ENCODE assay signal across 1 cellular context in the genomic region with DNA sequence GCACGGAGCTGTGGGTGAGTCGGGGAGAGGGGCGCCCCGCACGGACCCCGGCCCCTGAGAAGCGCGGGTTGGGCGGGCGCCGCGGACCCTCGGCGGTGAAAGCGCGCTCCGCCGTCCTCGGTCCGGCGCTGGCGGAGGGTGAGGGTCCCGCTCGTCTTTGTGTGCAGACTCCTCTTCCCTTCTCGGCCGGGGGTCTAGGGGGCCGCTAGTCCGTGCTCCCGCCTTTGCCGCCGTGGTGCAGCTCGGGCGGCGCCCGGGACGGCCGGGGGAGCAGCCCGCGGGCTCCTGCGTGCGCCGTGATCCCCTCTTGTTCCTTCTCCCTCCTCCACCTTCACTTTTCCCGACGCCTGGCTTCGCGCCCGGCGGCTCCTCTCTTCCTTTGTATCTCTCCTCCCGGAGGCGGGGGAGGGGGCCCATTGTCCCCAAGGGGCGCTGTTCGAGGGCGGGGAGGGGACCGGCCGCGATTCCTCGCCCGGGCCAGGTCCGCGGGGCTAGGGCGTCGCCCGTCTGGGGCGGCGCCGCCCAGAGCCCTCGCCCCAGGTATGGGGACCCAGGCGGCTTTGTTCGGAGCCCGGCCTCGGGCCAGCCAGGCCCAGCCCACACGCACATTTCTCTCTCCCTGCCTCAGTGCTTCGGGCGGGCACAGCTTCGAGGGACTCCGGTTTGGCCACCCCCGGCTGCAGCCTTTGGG.
TF ChIP-seq lines count a peak whose summit lies in the region.

No MANE protein-coding gene starts in this region.

TF ChIP-seq in K562, 482 proteins besides CTCF, POLR2A, EP300 and RAD21 (continued from another document and continues in another):
- TF ChIP-seq TOE1 (IDR thresholded peaks at IDR 0.05; ENCODE audit: borderline replicate concordance) = no peak
- peak; percentile 58; the same call in 1 of the 2 replicates for TF ChIP-seq TOE1 (CRISPR knock-in tag; IDR thresholded peaks at IDR 0.05; ENCODE audit: borderline replicate concordance, low read depth)
- TF ChIP-seq CC2D1A (IDR thresholded peaks at IDR 0.05) = no peak
- TF ChIP-seq SMAD4 (CRISPR knock-in tag; conservative IDR thresholded peaks at IDR 0.05) = peak; percentile 32
- TF ChIP-seq, protein P1, sequence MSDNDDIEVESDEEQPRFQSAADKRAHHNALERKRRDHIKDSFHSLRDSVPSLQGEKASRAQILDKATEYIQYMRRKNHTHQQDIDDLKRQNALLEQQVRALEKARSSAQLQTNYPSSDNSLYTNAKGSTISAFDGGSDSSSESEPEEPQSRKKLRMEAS (CRISPR knock-in tag; IDR thresholded peaks at IDR 0.05) = no peak
- TF ChIP-seq, protein P2, sequence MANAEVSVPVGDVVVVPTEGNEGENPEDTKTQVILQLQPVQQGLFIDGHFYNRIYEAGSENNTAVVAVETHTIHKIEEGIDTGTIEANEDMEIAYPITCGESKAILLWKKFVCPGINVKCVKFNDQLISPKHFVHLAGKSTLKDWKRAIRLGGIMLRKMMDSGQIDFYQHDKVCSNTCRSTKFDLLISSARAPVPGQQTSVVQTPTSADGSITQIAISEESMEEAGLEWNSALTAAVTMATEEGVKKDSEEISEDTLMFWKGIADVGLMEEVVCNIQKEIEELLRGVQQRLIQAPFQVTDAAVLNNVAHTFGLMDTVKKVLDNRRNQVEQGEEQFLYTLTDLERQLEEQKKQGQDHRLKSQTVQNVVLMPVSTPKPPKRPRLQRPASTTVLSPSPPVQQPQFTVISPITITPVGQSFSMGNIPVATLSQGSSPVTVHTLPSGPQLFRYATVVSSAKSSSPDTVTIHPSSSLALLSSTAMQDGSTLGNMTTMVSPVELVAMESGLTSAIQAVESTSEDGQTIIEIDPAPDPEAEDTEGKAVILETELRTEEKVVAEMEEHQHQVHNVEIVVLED (CRISPR knock-in tag; IDR thresholded peaks at IDR 0.05) = no peak
- peak; percentile 50; the same call in 1 of the 2 replicates for TF ChIP-seq SP1 (CRISPR knock-in tag; IDR thresholded peaks at IDR 0.05)
- TF ChIP-seq NCOA6 (IDR thresholded peaks at IDR 0.05) = 0 out of 2 replicates have a peak, but pooled peaks have one; percentile 49
- no peak for TF ChIP-seq ADNP (tag; IDR thresholded peaks at IDR 0.05)
- no peak for TF ChIP-seq ZSCAN32 (CRISPR knock-in tag; IDR thresholded peaks at IDR 0.05)
- peak; percentile 22; the same call in 1 of the 2 replicates for TF ChIP-seq CXXC5 (CRISPR knock-in tag; IDR thresholded peaks at IDR 0.05)
- TF ChIP-seq HNRNPL (IDR thresholded peaks at IDR 0.05; ENCODE audit: low read depth, low read length) = no peak
- peak; percentile 94 for TF ChIP-seq ZNF263 (CRISPR knock-in tag; IDR thresholded peaks at IDR 0.05; ENCODE audit: borderline replicate concordance)
- 0 out of 2 replicates have a peak, but pooled peaks have one; percentile 7 for TF ChIP-seq CBX1 (IDR thresholded peaks at IDR 0.05; ENCODE audit: low read depth)
- peak; percentile 68; the same call in 1 of the 2 replicates for TF ChIP-seq ZBTB1 (CRISPR knock-in tag; IDR thresholded peaks at IDR 0.05; ENCODE audit: borderline replicate concordance, low read depth)
- TF ChIP-seq ARNT (IDR thresholded peaks at IDR 0.05) = no peak
- peak; percentile 56 for TF ChIP-seq NFIC (IDR thresholded peaks at IDR 0.05)
- TF ChIP-seq, protein P3, sequence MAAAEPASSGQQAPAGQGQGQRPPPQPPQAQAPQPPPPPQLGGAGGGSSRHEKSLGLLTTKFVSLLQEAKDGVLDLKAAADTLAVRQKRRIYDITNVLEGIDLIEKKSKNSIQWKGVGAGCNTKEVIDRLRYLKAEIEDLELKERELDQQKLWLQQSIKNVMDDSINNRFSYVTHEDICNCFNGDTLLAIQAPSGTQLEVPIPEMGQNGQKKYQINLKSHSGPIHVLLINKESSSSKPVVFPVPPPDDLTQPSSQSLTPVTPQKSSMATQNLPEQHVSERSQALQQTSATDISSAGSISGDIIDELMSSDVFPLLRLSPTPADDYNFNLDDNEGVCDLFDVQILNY (CRISPR knock-in tag; IDR thresholded peaks at IDR 0.05) = 0 out of 2 replicates have a peak, but pooled peaks have one; percentile 39
- TF ChIP-seq, protein P4, sequence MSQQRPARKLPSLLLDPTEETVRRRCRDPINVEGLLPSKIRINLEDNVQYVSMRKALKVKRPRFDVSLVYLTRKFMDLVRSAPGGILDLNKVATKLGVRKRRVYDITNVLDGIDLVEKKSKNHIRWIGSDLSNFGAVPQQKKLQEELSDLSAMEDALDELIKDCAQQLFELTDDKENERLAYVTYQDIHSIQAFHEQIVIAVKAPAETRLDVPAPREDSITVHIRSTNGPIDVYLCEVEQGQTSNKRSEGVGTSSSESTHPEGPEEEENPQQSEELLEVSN (IDR thresholded peaks at IDR 0.05; ENCODE audit: borderline replicate concordance in 1 of 2, extremely low read depth in 1 of 2, insufficient read depth in 1 of 2, insufficient read length in 1 of 2, low read depth in 1 of 2, low read length in 1 of 2, poor library complexity in 1 of 2, severe bottlenecking in 1 of 2) = peak in 1 of 2 experiments; percentile 17
- TF ChIP-seq, protein P5, sequence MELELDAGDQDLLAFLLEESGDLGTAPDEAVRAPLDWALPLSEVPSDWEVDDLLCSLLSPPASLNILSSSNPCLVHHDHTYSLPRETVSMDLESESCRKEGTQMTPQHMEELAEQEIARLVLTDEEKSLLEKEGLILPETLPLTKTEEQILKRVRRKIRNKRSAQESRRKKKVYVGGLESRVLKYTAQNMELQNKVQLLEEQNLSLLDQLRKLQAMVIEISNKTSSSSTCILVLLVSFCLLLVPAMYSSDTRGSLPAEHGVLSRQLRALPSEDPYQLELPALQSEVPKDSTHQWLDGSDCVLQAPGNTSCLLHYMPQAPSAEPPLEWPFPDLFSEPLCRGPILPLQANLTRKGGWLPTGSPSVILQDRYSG (tag; conservative IDR thresholded peaks at IDR 0.05; ENCODE audit: low read depth) = no peak
- TF ChIP-seq TAF1 (IDR thresholded peaks at IDR 0.05; ENCODE audit: control insufficient read depth, extremely low read depth, insufficient read depth, low read length, severe bottlenecking) = no peak
- TF ChIP-seq RBM15 (IDR thresholded peaks at IDR 0.05; ENCODE audit: insufficient read depth, low read length) = no peak
- peak; percentile 23 for TF ChIP-seq KDM5B (IDR thresholded peaks at IDR 0.05; ENCODE audit: insufficient replicate concordance, low read depth, low read length)
- no peak for TF ChIP-seq ZNF165 (CRISPR knock-in tag; IDR thresholded peaks at IDR 0.05; ENCODE audit: borderline replicate concordance)
- 0 out of 2 replicates have a peak, but pooled peaks have one; percentile 11 for TF ChIP-seq EGR1 (conservative IDR thresholded peaks at IDR 0.05)
- TF ChIP-seq, protein P6, sequence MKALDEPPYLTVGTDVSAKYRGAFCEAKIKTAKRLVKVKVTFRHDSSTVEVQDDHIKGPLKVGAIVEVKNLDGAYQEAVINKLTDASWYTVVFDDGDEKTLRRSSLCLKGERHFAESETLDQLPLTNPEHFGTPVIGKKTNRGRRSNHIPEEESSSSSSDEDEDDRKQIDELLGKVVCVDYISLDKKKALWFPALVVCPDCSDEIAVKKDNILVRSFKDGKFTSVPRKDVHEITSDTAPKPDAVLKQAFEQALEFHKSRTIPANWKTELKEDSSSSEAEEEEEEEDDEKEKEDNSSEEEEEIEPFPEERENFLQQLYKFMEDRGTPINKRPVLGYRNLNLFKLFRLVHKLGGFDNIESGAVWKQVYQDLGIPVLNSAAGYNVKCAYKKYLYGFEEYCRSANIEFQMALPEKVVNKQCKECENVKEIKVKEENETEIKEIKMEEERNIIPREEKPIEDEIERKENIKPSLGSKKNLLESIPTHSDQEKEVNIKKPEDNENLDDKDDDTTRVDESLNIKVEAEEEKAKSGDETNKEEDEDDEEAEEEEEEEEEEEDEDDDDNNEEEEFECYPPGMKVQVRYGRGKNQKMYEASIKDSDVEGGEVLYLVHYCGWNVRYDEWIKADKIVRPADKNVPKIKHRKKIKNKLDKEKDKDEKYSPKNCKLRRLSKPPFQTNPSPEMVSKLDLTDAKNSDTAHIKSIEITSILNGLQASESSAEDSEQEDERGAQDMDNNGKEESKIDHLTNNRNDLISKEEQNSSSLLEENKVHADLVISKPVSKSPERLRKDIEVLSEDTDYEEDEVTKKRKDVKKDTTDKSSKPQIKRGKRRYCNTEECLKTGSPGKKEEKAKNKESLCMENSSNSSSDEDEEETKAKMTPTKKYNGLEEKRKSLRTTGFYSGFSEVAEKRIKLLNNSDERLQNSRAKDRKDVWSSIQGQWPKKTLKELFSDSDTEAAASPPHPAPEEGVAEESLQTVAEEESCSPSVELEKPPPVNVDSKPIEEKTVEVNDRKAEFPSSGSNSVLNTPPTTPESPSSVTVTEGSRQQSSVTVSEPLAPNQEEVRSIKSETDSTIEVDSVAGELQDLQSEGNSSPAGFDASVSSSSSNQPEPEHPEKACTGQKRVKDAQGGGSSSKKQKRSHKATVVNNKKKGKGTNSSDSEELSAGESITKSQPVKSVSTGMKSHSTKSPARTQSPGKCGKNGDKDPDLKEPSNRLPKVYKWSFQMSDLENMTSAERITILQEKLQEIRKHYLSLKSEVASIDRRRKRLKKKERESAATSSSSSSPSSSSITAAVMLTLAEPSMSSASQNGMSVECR (CRISPR knock-in tag; IDR thresholded peaks at IDR 0.05) = 0 out of 2 replicates have a peak, but pooled peaks have one; percentile 31
- TF ChIP-seq, protein P7, sequence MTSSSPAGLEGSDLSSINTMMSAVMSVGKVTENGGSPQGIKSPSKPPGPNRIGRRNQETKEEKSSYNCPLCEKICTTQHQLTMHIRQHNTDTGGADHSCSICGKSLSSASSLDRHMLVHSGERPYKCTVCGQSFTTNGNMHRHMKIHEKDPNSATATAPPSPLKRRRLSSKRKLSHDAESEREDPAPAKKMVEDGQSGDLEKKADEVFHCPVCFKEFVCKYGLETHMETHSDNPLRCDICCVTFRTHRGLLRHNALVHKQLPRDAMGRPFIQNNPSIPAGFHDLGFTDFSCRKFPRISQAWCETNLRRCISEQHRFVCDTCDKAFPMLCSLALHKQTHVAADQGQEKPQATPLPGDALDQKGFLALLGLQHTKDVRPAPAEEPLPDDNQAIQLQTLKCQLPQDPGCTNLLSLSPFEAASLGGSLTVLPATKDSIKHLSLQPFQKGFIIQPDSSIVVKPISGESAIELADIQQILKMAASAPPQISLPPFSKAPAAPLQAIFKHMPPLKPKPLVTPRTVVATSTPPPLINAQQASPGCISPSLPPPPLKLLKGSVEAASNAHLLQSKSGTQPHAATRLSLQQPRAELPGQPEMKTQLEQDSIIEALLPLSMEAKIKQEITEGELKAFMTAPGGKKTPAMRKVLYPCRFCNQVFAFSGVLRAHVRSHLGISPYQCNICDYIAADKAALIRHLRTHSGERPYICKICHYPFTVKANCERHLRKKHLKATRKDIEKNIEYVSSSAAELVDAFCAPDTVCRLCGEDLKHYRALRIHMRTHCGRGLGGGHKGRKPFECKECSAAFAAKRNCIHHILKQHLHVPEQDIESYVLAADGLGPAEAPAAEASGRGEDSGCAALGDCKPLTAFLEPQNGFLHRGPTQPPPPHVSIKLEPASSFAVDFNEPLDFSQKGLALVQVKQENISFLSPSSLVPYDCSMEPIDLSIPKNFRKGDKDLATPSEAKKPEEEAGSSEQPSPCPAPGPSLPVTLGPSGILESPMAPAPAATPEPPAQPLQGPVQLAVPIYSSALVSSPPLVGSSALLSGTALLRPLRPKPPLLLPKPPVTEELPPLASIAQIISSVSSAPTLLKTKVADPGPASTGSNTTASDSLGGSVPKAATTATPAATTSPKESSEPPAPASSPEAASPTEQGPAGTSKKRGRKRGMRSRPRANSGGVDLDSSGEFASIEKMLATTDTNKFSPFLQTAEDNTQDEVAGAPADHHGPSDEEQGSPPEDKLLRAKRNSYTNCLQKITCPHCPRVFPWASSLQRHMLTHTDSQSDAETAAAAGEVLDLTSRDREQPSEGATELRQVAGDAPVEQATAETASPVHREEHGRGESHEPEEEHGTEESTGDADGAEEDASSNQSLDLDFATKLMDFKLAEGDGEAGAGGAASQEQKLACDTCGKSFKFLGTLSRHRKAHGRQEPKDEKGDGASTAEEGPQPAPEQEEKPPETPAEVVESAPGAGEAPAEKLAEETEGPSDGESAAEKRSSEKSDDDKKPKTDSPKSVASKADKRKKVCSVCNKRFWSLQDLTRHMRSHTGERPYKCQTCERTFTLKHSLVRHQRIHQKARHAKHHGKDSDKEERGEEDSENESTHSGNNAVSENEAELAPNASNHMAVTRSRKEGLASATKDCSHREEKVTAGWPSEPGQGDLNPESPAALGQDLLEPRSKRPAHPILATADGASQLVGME (CRISPR knock-in tag; IDR thresholded peaks at IDR 0.05) = no peak
- TF ChIP-seq, protein P8, sequence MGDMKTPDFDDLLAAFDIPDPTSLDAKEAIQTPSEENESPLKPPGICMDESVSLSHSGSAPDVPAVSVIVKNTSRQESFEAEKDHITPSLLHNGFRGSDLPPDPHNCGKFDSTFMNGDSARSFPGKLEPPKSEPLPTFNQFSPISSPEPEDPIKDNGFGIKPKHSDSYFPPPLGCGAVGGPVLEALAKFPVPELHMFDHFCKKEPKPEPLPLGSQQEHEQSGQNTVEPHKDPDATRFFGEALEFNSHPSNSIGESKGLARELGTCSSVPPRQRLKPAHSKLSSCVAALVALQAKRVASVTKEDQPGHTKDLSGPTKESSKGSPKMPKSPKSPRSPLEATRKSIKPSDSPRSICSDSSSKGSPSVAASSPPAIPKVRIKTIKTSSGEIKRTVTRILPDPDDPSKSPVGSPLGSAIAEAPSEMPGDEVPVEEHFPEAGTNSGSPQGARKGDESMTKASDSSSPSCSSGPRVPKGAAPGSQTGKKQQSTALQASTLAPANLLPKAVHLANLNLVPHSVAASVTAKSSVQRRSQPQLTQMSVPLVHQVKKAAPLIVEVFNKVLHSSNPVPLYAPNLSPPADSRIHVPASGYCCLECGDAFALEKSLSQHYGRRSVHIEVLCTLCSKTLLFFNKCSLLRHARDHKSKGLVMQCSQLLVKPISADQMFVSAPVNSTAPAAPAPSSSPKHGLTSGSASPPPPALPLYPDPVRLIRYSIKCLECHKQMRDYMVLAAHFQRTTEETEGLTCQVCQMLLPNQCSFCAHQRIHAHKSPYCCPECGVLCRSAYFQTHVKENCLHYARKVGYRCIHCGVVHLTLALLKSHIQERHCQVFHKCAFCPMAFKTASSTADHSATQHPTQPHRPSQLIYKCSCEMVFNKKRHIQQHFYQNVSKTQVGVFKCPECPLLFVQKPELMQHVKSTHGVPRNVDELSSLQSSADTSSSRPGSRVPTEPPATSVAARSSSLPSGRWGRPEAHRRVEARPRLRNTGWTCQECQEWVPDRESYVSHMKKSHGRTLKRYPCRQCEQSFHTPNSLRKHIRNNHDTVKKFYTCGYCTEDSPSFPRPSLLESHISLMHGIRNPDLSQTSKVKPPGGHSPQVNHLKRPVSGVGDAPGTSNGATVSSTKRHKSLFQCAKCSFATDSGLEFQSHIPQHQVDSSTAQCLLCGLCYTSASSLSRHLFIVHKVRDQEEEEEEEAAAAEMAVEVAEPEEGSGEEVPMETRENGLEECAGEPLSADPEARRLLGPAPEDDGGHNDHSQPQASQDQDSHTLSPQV (IDR thresholded peaks at IDR 0.05) = no peak
- TF ChIP-seq L3MBTL2 (IDR thresholded peaks at IDR 0.05) = peak; percentile 28; the same call in 1 of the 2 replicates
- TF ChIP-seq GABPB1 (CRISPR knock-in tag; IDR thresholded peaks at IDR 0.05) = peak; percentile 17; the same call in 1 of the 2 replicates
- peak; percentile 81 for TF ChIP-seq ZBTB7A (IDR thresholded peaks at IDR 0.05; ENCODE audit: borderline replicate concordance, control insufficient read depth, low read depth, low read length)
- TF ChIP-seq, protein P9, sequence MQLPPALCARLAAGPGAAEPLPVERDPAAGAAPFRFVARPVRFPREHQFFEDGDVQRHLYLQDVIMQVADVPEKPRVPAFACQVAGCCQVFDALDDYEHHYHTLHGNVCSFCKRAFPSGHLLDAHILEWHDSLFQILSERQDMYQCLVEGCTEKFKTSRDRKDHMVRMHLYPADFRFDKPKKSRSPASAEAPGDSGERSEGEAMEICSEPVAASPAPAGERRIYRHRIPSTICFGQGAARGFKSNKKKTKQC (CRISPR knock-in tag; IDR thresholded peaks at IDR 0.05) = no peak
- TF ChIP-seq NR2C2 (CRISPR knock-in tag; IDR thresholded peaks at IDR 0.05) = no peak
- TF ChIP-seq NR2C2 (tag; IDR thresholded peaks at IDR 0.05) = no peak
- TF ChIP-seq SETDB1 (IDR thresholded peaks at IDR 0.05; ENCODE audit: low read length) = no peak
- no peak for TF ChIP-seq ZNF134 (CRISPR knock-in tag; conservative IDR thresholded peaks at IDR 0.05)
- TF ChIP-seq ZBED1 (IDR thresholded peaks at IDR 0.05) = 0 out of 2 replicates have a peak, but pooled peaks have one; percentile 19
